ENCODE assay signal across 8 cellular contexts in genomic region chr2:69013837-69014796, GRCh38. TPM values are rescaled to one million over a fixed set of nuclear protein-coding genes. Genes with fewer than 3 reads are reported as not detected.
A peak's percentile ranks its signal among the peaks of the same experiment; 100 is the strongest.
DNase-seq lines count a peak whose midpoint lies in the region; ATAC-seq and TF ChIP-seq lines count a peak whose summit lies in the region.

No MANE protein-coding gene starts in this region.

- TF ChIP-seq CTCF in nephron (IDR thresholded peaks at IDR 0.05; ENCODE audit: unreplicated experiment in 3 of 3), result peak in 1 of 3 experiments; percentile 13

- H3K27me3 Mint-ChIP-seq in effector memory CD8-positive, alpha-beta T cell, result peaks cover 60 to 67% of the 10 kb centered on the region in 2 donors
- peaks cover 14% of the 10 kb centered on the region for H3K27me3 Mint-ChIP-seq in nephron (ENCODE audit: low read depth)

- peak overlapping the region; percentile 87 for H3K4me3 ChIP-seq in NT2/D1 (ENCODE audit: insufficient read length, low read depth)

- H3K27ac Mint-ChIP-seq in effector memory CD8-positive, alpha-beta T cell, result no peak overlapping the region
- peak overlapping the region; percentile 80 to 97 (median 92) for H3K27ac Mint-ChIP-seq in nephron

- H3K4me1 Mint-ChIP-seq in effector memory CD8-positive, alpha-beta T cell (ENCODE audit: low read depth in 2 of 2), result peaks cover 8 to 11% of the 10 kb centered on the region in 2 donors
- H3K4me1 Mint-ChIP-seq in nephron, result peaks cover 33% of the 10 kb centered on the region

- H3K36me3 ChIP-seq in NT2/D1 (ENCODE audit: insufficient read depth, insufficient read length, low read length), result no peaks in the 10 kb centered on the region

- H3K36me3 Mint-ChIP-seq in effector memory CD8-positive, alpha-beta T cell (ENCODE audit: insufficient read depth), result peaks cover 3% of the 10 kb centered on the region
- peaks cover 10% of the 10 kb centered on the region for H3K36me3 Mint-ChIP-seq in nephron (ENCODE audit: low read depth)

- no peaks in the 10 kb centered on the region for H3K4me1 ChIP-seq in NT2/D1 (ENCODE audit: insufficient read depth, insufficient read length)

- no peaks in the 10 kb centered on the region for H3K9me3 ChIP-seq in NT2/D1 (ENCODE audit: insufficient read depth, low read length)

- no peak for ATAC-seq in effector memory CD8-positive, alpha-beta T cell (replicated peaks)
- no peak for ATAC-seq in HG03460 (IDR thresholded peaks at IDR 0.05; ENCODE audit: unreplicated experiment)
- no peak for ATAC-seq in GM18858 (IDR thresholded peaks at IDR 0.05; ENCODE audit: unreplicated experiment)

- no peaks in the 10 kb centered on the region for H3K9me3 Mint-ChIP-seq in effector memory CD8-positive, alpha-beta T cell
- H3K9me3 Mint-ChIP-seq in nephron, result no peaks in the 10 kb centered on the region

- DNase-seq in GM03348 (ENCODE audit: low spot score) (peak; percentile 56), NT2/D1 (ENCODE audit: low read depth, low spot score) (no peak), posterior vena cava (ENCODE audit: low spot score) (no peak), GOT3 (lab: John Stamatoyannopoulos, UW) (no peak)
- no peak for DNase-seq in effector memory CD8-positive, alpha-beta T cell

- peak overlapping the region; percentile 88 for H3K9ac ChIP-seq in NT2/D1 (ENCODE audit: insufficient read length, low read depth)

- peak overlapping the region; percentile 79 to 86 for H3K4me3 Mint-ChIP-seq in effector memory CD8-positive, alpha-beta T cell
- H3K4me3 Mint-ChIP-seq in nephron, result peak overlapping the region; percentile 98 to 100 (median 100)

- H3K27me3 ChIP-seq in NT2/D1 (ENCODE audit: insufficient read depth, insufficient read length), result no peaks in the 10 kb centered on the region

- intact Hi-C loops in posterior vena cava (cut with DNase I), result loop anchor here (2.0 to 5.0 kb wide), 2 partner anchors 293 kb away; no protein-coding TSS in a partner anchor

RNA-seq across cellular contexts. Expression of gene ANTXR1, which starts 1.1 kb away (rescaled TPM):
- total RNA-seq in posterior vena cava, result 100 to 1,000 TPM; 146 to 147 TPM

RNA-seq across cellular contexts. Expression of gene GKN1, which starts 39.7 kb away (rescaled TPM):
- not detected for total RNA-seq in posterior vena cava

Comparison
In these comparisons a context has a peak if more than half of its experiments do, and no peak if none do; other contexts are left out.
1. H3K27ac Mint-ChIP-seq: peak in nephron (3 of 3); none in effector memory CD8-positive, alpha-beta T cell (0 of 2).